In genomic region chr14:21106506-21107359, GRCh38 we compare ENCODE assay signal across 1 cellular context.
TF ChIP-seq lines count a peak whose summit lies in the region.

No MANE protein-coding gene starts in this region.

TF ChIP-seq in HepG2, 621 proteins besides CTCF, POLR2A, EP300 and RAD21 (continued from another document and continues in another):
- TF ChIP-seq KIAA2018 (CRISPR knock-in tag; IDR thresholded peaks at IDR 0.05; ENCODE audit: borderline replicate concordance) (no peak), ZBTB46 (CRISPR knock-in tag; IDR thresholded peaks at IDR 0.05; ENCODE audit: borderline replicate concordance) (no peak), ZNF205 (CRISPR knock-in tag; IDR thresholded peaks at IDR 0.05) (peak; percentile 91), KDM6A (CRISPR knock-in tag; IDR thresholded peaks at IDR 0.05; ENCODE audit: low read depth) (no peak), TEAD3 (CRISPR knock-in tag; optimal IDR thresholded peaks at IDR 0.05; ENCODE audit: borderline replicate concordance) (peak; percentile 57), ZNF687 (CRISPR knock-in tag; IDR thresholded peaks at IDR 0.05) (peak; percentile 77), MZF1 (CRISPR knock-in tag; IDR thresholded peaks at IDR 0.05; ENCODE audit: borderline replicate concordance) (no peak), ZNF569 (CRISPR knock-in tag; IDR thresholded peaks at IDR 0.05; ENCODE audit: borderline replicate concordance) (no peak), ZNF138 (CRISPR knock-in tag; IDR thresholded peaks at IDR 0.05; ENCODE audit: low read depth) (no peak), NCOR1 (IDR thresholded peaks at IDR 0.05; ENCODE audit: borderline replicate concordance, low read length) (no peak), SKIL (CRISPR knock-in tag; IDR thresholded peaks at IDR 0.05; ENCODE audit: borderline replicate concordance) (no peak), ZBTB25 (CRISPR knock-in tag; IDR thresholded peaks at IDR 0.05) (peak; percentile 76), AHR (CRISPR knock-in tag; IDR thresholded peaks at IDR 0.05) (no peak), ZSCAN31 (CRISPR knock-in tag; IDR thresholded peaks at IDR 0.05; ENCODE audit: low read depth) (peak; percentile 81), HIVEP1 (CRISPR knock-in tag; IDR thresholded peaks at IDR 0.05) (peak; percentile 70; the same call in 1 of the 2 replicates), ZNF660 (CRISPR knock-in tag; IDR thresholded peaks at IDR 0.05; ENCODE audit: borderline replicate concordance, low read depth) (no peak), RCOR2 (CRISPR knock-in tag; IDR thresholded peaks at IDR 0.05) (no peak; the same call in 1 of the 2 replicates), FOSL1 (CRISPR knock-in tag; IDR thresholded peaks at IDR 0.05; ENCODE audit: borderline replicate concordance) (no peak), BCLAF1 (IDR thresholded peaks at IDR 0.05) (no peak), ZNF468 (CRISPR knock-in tag; IDR thresholded peaks at IDR 0.05) (no peak), NR0B2 (CRISPR knock-in tag; IDR thresholded peaks at IDR 0.05) (no peak), ZNF709 (CRISPR knock-in tag; IDR thresholded peaks at IDR 0.05) (no peak), ZBTB37 (CRISPR knock-in tag; IDR thresholded peaks at IDR 0.05) (no peak), TSC22D2 (CRISPR knock-in tag; IDR thresholded peaks at IDR 0.05; ENCODE audit: borderline replicate concordance) (peak; percentile 63; the same call in 1 of the 2 replicates), ZNF782 (CRISPR knock-in tag; IDR thresholded peaks at IDR 0.05; ENCODE audit: borderline replicate concordance) (no peak), DNMT1 (CRISPR knock-in tag; IDR thresholded peaks at IDR 0.05) (no peak), PRDM4 (CRISPR knock-in tag; IDR thresholded peaks at IDR 0.05; ENCODE audit: borderline replicate concordance) (peak; percentile 64; the same call in 1 of the 2 replicates), STAT5B (CRISPR knock-in tag; IDR thresholded peaks at IDR 0.05) (peak; percentile 59; the same call in 1 of the 2 replicates), GATAD2A (CRISPR knock-in tag; IDR thresholded peaks at IDR 0.05) (peak; percentile 83)
